Comparison of ENCODE assay signal across 14 cellular contexts in the genomic region with DNA sequence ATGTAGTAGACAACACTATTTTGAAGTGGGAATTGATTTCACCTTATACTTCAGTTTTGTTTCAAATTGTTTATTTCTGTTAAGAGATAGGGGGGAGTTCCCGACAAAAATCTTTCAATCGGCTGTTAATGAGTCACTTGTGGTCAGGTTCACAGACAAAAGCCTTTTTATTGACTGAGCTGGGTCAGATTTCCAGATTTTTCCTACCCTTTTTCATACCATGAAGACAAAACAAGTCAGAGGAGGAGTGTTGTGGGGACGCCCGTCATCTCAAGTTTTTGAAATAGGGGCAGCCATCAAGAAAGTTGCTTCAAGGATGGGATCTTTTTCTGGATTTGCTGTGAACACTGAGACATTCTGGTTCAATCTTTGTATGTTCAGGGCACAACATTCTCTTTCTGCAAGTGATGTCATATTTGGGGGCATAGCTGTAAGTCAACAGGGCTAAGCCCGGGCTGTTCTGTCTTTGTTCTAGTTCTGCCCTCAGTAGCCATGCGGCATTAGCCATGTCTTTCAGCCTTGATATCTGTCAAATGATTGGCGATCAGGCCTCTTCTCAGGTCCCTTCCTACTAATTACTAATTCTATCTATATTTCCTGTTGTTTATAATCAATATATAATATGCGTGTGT.
DNase-seq lines count a peak whose midpoint lies in the region; ATAC-seq lines count a peak whose summit lies in the region.
"Had no signal": no experiment of that assay in that cellular context is flagged by ENCODE, and none has a peak within 500 bp of the region (broad histone marks: within the 10 kb centered on the region; RNA-seq: fewer than 3 reads in every experiment).

No MANE protein-coding gene starts in this region.

- DNase-seq in DMS153 treated with DMSO at 0.1 percent for 48 hours (lab: John Stamatoyannopoulos, UW; ENCODE audit: unreplicated experiment) (peak; percentile 15), HT-29 (ENCODE audit: low spot score) (peak; percentile 75), adipocyte (ENCODE audit: low read depth) (peak; percentile 50), kidney tubule cell (ENCODE audit: low spot score) (peak; percentile 83), left ventricle myocardium superior (no peak)
- DNase-seq: CD4-positive, CD25-positive, alpha-beta regulatory T cell; cortex of kidney; islet precursor cell; NCI-H82; retina had no signal

- intact Hi-C loops in left ventricle myocardium superior (cut with micrococcal nuclease) = no loop called here

- no peaks in the 10 kb centered on the region for H3K9me3 ChIP-seq in adipocyte (ENCODE audit: control insufficient read depth, low read length)

- no peak overlapping the region for H3K9ac ChIP-seq in adipocyte (ENCODE audit: low read length)

- no peak overlapping the region for H3K4me3 ChIP-seq in adipocyte (ENCODE audit: low read length)

- peaks cover 14% of the 10 kb centered on the region for H3K4me1 ChIP-seq in adipocyte (ENCODE audit: control insufficient read depth, insufficient read depth, low read length)

- ATAC-seq in left ventricle myocardium superior = no peak
- no peak for ATAC-seq in GM19351 (IDR thresholded peaks at IDR 0.05; ENCODE audit: unreplicated experiment)
- no peak for ATAC-seq in GM19452 (IDR thresholded peaks at IDR 0.05; ENCODE audit: unreplicated experiment)
- no peak for ATAC-seq in GM19023 (IDR thresholded peaks at IDR 0.05; ENCODE audit: unreplicated experiment)
- ATAC-seq: activated T-helper 17 cell treated with anti-CD3 and anti-CD28 coated beads, Interleukin-2, amount 50 U/mL, for 72 hours had no signal

- H3K27me3 ChIP-seq in adipocyte (replicated peaks; ENCODE audit: control insufficient read depth, insufficient read depth, low read length) = no peaks in the 10 kb centered on the region

- H3K36me3 ChIP-seq in adipocyte (ENCODE audit: control insufficient read depth, insufficient read depth, low read length, severe bottlenecking) = no peaks in the 10 kb centered on the region
